Comparison of ENCODE assay signal across 1 cellular context in genomic region chr6:26064619-26065257, GRCh38.
TF ChIP-seq lines count a peak whose summit lies in the region.

No MANE protein-coding gene starts in this region.

TF ChIP-seq in HepG2, 621 proteins besides CTCF, POLR2A, EP300 and RAD21 (continued from another document and continues in another):
- TF ChIP-seq, protein P1, sequence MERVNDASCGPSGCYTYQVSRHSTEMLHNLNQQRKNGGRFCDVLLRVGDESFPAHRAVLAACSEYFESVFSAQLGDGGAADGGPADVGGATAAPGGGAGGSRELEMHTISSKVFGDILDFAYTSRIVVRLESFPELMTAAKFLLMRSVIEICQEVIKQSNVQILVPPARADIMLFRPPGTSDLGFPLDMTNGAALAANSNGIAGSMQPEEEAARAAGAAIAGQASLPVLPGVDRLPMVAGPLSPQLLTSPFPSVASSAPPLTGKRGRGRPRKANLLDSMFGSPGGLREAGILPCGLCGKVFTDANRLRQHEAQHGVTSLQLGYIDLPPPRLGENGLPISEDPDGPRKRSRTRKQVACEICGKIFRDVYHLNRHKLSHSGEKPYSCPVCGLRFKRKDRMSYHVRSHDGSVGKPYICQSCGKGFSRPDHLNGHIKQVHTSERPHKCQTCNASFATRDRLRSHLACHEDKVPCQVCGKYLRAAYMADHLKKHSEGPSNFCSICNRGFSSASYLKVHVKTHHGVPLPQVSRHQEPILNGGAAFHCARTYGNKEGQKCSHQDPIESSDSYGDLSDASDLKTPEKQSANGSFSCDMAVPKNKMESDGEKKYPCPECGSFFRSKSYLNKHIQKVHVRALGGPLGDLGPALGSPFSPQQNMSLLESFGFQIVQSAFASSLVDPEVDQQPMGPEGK (CRISPR knock-in tag; IDR thresholded peaks at IDR 0.05), result no peak
- no peak for TF ChIP-seq ZNF512 (CRISPR knock-in tag; IDR thresholded peaks at IDR 0.05)
- TF ChIP-seq, protein P2, sequence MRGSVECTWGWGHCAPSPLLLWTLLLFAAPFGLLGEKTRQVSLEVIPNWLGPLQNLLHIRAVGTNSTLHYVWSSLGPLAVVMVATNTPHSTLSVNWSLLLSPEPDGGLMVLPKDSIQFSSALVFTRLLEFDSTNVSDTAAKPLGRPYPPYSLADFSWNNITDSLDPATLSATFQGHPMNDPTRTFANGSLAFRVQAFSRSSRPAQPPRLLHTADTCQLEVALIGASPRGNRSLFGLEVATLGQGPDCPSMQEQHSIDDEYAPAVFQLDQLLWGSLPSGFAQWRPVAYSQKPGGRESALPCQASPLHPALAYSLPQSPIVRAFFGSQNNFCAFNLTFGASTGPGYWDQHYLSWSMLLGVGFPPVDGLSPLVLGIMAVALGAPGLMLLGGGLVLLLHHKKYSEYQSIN (CRISPR knock-in tag; IDR thresholded peaks at IDR 0.05; ENCODE audit: borderline replicate concordance), result no peak
- TF ChIP-seq, protein P3, sequence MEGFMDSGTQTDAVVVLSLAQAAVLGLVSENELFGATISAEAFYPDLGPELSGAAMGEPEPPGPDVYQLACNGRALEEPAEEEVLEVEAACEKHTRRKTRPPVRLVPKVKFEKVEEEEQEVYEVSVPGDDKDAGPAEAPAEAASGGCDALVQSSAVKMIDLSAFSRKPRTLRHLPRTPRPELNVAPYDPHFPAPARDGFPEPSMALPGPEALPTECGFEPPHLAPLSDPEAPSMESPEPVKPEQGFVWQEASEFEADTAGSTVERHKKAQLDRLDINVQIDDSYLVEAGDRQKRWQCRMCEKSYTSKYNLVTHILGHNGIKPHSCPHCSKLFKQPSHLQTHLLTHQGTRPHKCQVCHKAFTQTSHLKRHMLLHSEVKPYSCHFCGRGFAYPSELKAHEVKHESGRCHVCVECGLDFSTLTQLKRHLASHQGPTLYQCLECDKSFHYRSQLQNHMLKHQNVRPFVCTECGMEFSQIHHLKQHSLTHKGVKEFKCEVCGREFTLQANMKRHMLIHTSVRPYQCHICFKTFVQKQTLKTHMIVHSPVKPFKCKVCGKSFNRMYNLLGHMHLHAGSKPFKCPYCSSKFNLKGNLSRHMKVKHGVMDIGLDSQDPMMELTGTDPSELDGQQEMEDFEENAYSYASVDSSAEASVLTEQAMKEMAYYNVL (CRISPR knock-in tag; IDR thresholded peaks at IDR 0.05; ENCODE audit: borderline replicate concordance), result no peak
- TF ChIP-seq ZMYM4 (CRISPR knock-in tag; IDR thresholded peaks at IDR 0.05), result peak; percentile 67; the same call in 1 of the 2 replicates
- no peak for TF ChIP-seq ZFP36L2 (CRISPR knock-in tag; IDR thresholded peaks at IDR 0.05)
- TF ChIP-seq HOXD1 (CRISPR knock-in tag; IDR thresholded peaks at IDR 0.05), result no peak
- TF ChIP-seq STAG1 (CRISPR knock-in tag; IDR thresholded peaks at IDR 0.05), result peak; percentile 95
- peak; percentile 65 for TF ChIP-seq HNF1B (CRISPR knock-in tag; IDR thresholded peaks at IDR 0.05)
- no peak for TF ChIP-seq ZNF652 (CRISPR knock-in tag; IDR thresholded peaks at IDR 0.05; ENCODE audit: borderline replicate concordance, low read depth)
- no peak for TF ChIP-seq ZFP90 (CRISPR knock-in tag; IDR thresholded peaks at IDR 0.05; ENCODE audit: borderline replicate concordance)
- peak; percentile 96 for TF ChIP-seq RCOR2 (CRISPR knock-in tag; IDR thresholded peaks at IDR 0.05)
- no peak for TF ChIP-seq PHB2 (IDR thresholded peaks at IDR 0.05; ENCODE audit: partially characterized antibody)
- no peak for TF ChIP-seq TMF1 (CRISPR knock-in tag; IDR thresholded peaks at IDR 0.05; ENCODE audit: low read depth)
- no peak for TF ChIP-seq GPBP1L1 (CRISPR knock-in tag; IDR thresholded peaks at IDR 0.05)
- no peak for TF ChIP-seq ZNF660 (CRISPR knock-in tag; IDR thresholded peaks at IDR 0.05; ENCODE audit: borderline replicate concordance, low read depth)
- peak; percentile 31; the same call in 1 of the 2 replicates for TF ChIP-seq MIXL1 (CRISPR knock-in tag; IDR thresholded peaks at IDR 0.05)
- TF ChIP-seq ZNF790 (CRISPR knock-in tag; IDR thresholded peaks at IDR 0.05; ENCODE audit: borderline replicate concordance), result no peak
- TF ChIP-seq CBX1 (IDR thresholded peaks at IDR 0.05; ENCODE audit: low read depth), result peak; percentile 33
- no peak for TF ChIP-seq ZNF441 (CRISPR knock-in tag; IDR thresholded peaks at IDR 0.05; ENCODE audit: borderline replicate concordance)
- no peak for TF ChIP-seq TOPORS (CRISPR knock-in tag; IDR thresholded peaks at IDR 0.05)
- TF ChIP-seq ZFX (CRISPR knock-in tag; IDR thresholded peaks at IDR 0.05; ENCODE audit: low read depth), result no peak
- no peak for TF ChIP-seq ZNF282 (IDR thresholded peaks at IDR 0.05; ENCODE audit: partially characterized antibody)
- 0 out of 2 replicates have a peak, but pooled peaks have one; percentile 54 for TF ChIP-seq CBFB (CRISPR knock-in tag; IDR thresholded peaks at IDR 0.05)
- TF ChIP-seq, protein P4, sequence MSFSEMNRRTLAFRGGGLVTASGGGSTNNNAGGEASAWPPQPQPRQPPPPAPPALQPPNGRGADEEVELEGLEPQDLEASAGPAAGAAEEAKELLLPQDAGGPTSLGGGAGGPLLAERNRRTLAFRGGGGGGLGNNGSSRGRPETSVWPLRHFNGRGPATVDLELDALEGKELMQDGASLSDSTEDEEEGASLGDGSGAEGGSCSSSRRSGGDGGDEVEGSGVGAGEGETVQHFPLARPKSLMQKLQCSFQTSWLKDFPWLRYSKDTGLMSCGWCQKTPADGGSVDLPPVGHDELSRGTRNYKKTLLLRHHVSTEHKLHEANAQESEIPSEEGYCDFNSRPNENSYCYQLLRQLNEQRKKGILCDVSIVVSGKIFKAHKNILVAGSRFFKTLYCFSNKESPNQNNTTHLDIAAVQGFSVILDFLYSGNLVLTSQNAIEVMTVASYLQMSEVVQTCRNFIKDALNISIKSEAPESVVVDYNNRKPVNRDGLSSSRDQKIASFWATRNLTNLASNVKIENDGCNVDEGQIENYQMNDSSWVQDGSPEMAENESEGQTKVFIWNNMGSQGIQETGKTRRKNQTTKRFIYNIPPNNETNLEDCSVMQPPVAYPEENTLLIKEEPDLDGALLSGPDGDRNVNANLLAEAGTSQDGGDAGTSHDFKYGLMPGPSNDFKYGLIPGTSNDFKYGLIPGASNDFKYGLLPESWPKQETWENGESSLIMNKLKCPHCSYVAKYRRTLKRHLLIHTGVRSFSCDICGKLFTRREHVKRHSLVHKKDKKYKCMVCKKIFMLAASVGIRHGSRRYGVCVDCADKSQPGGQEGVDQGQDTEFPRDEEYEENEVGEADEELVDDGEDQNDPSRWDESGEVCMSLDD (CRISPR knock-in tag; IDR thresholded peaks at IDR 0.05; ENCODE audit: borderline replicate concordance), result no peak
- TF ChIP-seq ZNF768 (CRISPR knock-in tag; IDR thresholded peaks at IDR 0.05), result no peak
- no peak for TF ChIP-seq ZFY (CRISPR knock-in tag; IDR thresholded peaks at IDR 0.05)
- no peak for TF ChIP-seq ZFP62 (CRISPR knock-in tag; IDR thresholded peaks at IDR 0.05)
- no peak for TF ChIP-seq ZNF567 (CRISPR knock-in tag; IDR thresholded peaks at IDR 0.05; ENCODE audit: borderline replicate concordance)
- no peak for TF ChIP-seq NR3C1 (CRISPR knock-in tag; IDR thresholded peaks at IDR 0.05)
- 0 out of 4 replicates have a peak, but pooled peaks of 1 of the 2 experiments have one; percentile 14 for TF ChIP-seq NR2F1 (CRISPR knock-in tag; IDR thresholded peaks at IDR 0.05)
- no peak for TF ChIP-seq ZNF510 (CRISPR knock-in tag; IDR thresholded peaks at IDR 0.05; ENCODE audit: low read depth)
- no peak for TF ChIP-seq SIN3A (IDR thresholded peaks at IDR 0.05; ENCODE audit: borderline replicate concordance, low read depth, low read length)
- no peak for TF ChIP-seq MXD1 (CRISPR knock-in tag; IDR thresholded peaks at IDR 0.05)
- TF ChIP-seq ZNF44 (CRISPR knock-in tag; IDR thresholded peaks at IDR 0.05), result no peak
- no peak for TF ChIP-seq HINFP (CRISPR knock-in tag; IDR thresholded peaks at IDR 0.05; ENCODE audit: low read depth)
- no peak for TF ChIP-seq NFE2L1 (CRISPR knock-in tag; IDR thresholded peaks at IDR 0.05; ENCODE audit: borderline replicate concordance)
- TF ChIP-seq RARG (CRISPR knock-in tag; IDR thresholded peaks at IDR 0.05; ENCODE audit: low read depth), result no peak
- TF ChIP-seq TRIM24 (CRISPR knock-in tag; IDR thresholded peaks at IDR 0.05), result no peak
- no peak for TF ChIP-seq ZNF224 (CRISPR knock-in tag; IDR thresholded peaks at IDR 0.05)
- no peak for TF ChIP-seq KLF12 (CRISPR knock-in tag; IDR thresholded peaks at IDR 0.05; ENCODE audit: borderline replicate concordance)
- 0 out of 2 replicates have a peak, but pooled peaks have one; percentile 16 for TF ChIP-seq FOXK1 (CRISPR knock-in tag; IDR thresholded peaks at IDR 0.05; ENCODE audit: borderline replicate concordance, low read depth)
- TF ChIP-seq SMAD1 (CRISPR knock-in tag; IDR thresholded peaks at IDR 0.05; ENCODE audit: borderline replicate concordance, low read depth), result no peak
- peak; percentile 74 for TF ChIP-seq ZNF24 (IDR thresholded peaks at IDR 0.05)
- no peak for TF ChIP-seq ZNF761 (CRISPR knock-in tag; conservative IDR thresholded peaks at IDR 0.05)
- TF ChIP-seq, protein P5, sequence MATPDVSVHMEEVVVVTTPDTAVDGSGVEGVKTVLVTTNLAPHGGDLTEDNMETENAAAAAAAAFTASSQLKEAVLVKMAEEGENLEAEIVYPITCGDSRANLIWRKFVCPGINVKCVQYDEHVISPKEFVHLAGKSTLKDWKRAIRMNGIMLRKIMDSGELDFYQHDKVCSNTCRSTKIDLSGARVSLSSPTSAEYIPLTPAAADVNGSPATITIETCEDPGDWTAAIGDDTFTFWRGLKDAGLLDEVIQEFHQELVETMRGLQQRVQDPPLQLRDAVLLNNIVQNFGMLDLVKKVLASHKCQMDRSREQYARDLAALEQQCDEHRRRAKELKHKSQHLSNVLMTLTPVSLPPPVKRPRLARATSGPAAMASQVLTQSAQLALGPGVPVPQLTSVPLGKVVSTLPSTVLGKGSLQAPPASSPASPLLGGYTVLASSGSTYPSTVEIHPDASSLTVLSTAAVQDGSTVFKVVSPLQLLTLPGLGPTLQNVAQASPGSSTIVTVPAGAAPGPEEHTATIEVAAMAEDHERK (CRISPR knock-in tag; IDR thresholded peaks at IDR 0.05; ENCODE audit: low read depth), result no peak
